In genomic region chr7:112122835-112123234, GRCh38 we compare ENCODE assay signal across 15 cellular contexts.
A peak's percentile ranks its signal among the peaks of the same experiment; 100 is the strongest.
DNase-seq lines count a peak whose midpoint lies in the region; ATAC-seq and TF ChIP-seq lines count a peak whose summit lies in the region.
"Had no signal": no experiment of that assay in that cellular context is flagged by ENCODE, and none has a peak within 500 bp of the region (broad histone marks: within the 10 kb centered on the region; RNA-seq: fewer than 3 reads in every experiment).

No MANE protein-coding gene starts in this region.

- H3K27ac Mint-ChIP-seq in GM23338: no peak overlapping the region
- H3K27ac Mint-ChIP-seq in activated T-helper 2 cell treated with anti-CD3 and anti-CD28 coated beads, Interferon-gamma antibody, Interleukin-2, Interleukin-4, amounts not matched to agents 10 μg/mL and 5 μg/mL and 100 μg/mL, durations not matched to agents 14 hours and 24 hours and 36 hours: no peak overlapping the region
- H3K27ac Mint-ChIP-seq: B cell; CD4-positive, alpha-beta T cell; HFFc6; IgD-negative memory B cell had no signal

- H3K9me3 Mint-ChIP-seq in GM23338: 0 out of 3 replicates have a peak, but pooled peaks cover 3% of the 10 kb centered on the region
- H3K9me3 Mint-ChIP-seq in activated T-helper 2 cell treated with anti-CD3 and anti-CD28 coated beads, Interferon-gamma antibody, Interleukin-2, Interleukin-4, amounts not matched to agents 10 μg/mL and 5 μg/mL and 100 μg/mL, durations not matched to agents 14 hours and 24 hours and 36 hours: no peaks in the 10 kb centered on the region
- H3K9me3 Mint-ChIP-seq: CD4-positive, alpha-beta T cell; HFFc6; IgD-negative memory B cell had no signal

- ATAC-seq in GM23338 (no peak), GM19463 (IDR thresholded peaks at IDR 0.05; ENCODE audit: unreplicated experiment) (no peak)

- no peaks in the 10 kb centered on the region for H3K36me3 ChIP-seq in GM23338 (ENCODE audit: insufficient read depth)
- H3K36me3 ChIP-seq in MM.1S (replicated peaks; ENCODE audit: insufficient read depth, low read length): no peaks in the 10 kb centered on the region
- no peaks in the 10 kb centered on the region for H3K36me3 ChIP-seq in Karpas-422 (ENCODE audit: insufficient read depth, low read length)
- H3K36me3 ChIP-seq: HAP-1 had no signal

- peaks cover 14% of the 10 kb centered on the region for H3K4me1 Mint-ChIP-seq in GM23338
- no peaks in the 10 kb centered on the region for H3K4me1 Mint-ChIP-seq in activated T-helper 2 cell treated with anti-CD3 and anti-CD28 coated beads, Interferon-gamma antibody, Interleukin-2, Interleukin-4, amounts not matched to agents 10 μg/mL and 5 μg/mL and 100 μg/mL, durations not matched to agents 14 hours and 24 hours and 36 hours (ENCODE audit: low read depth)
- H3K4me1 Mint-ChIP-seq: B cell, IgD-negative memory B cell had no signal

- no peak overlapping the region for H3K4me3 ChIP-seq in GM23338
- H3K4me3 ChIP-seq in MM.1S (ENCODE audit: low read length): no peak overlapping the region
- H3K4me3 ChIP-seq in dorsolateral prefrontal cortex: no peak overlapping the region
- H3K4me3 ChIP-seq in Karpas-422 (ENCODE audit: low read length): no peak overlapping the region
- H3K4me3 ChIP-seq: HAP-1 had no signal

- H3K27ac ChIP-seq in GM23338 (ENCODE audit: low read depth) (peak overlapping the region; percentile 17; the same call in 1 of the 2 replicates), MM.1S (ENCODE audit: low read length) (no peak overlapping the region), dorsolateral prefrontal cortex (peak overlapping the region in 44 of 59 donors; percentile 1 to 97 (median 88)), substantia nigra (ENCODE audit: low read depth, low read length, poor library complexity, severe bottlenecking) (peak overlapping the region; percentile 40), Karpas-422 (ENCODE audit: low read length) (no peak overlapping the region)

- intact Hi-C loops in dorsolateral prefrontal cortex (cut with DNase I): no loop called here
- intact Hi-C loops in activated T-helper 2 cell treated with anti-CD3 and anti-CD28 coated beads, Interferon-gamma antibody, Interleukin-2, Interleukin-4, amounts not matched to agents 10 μg/mL and 5 μg/mL and 100 μg/mL, durations not matched to agents 14 hours and 24 hours and 36 hours (cut with micrococcal nuclease): no loop called here

- H2AFZ ChIP-seq in GM23338 (no peak overlapping the region), MM.1S (ENCODE audit: low read length) (no peak overlapping the region), Karpas-422 (ENCODE audit: low read length) (no peak overlapping the region)

- no peak overlapping the region for H3K4me3 Mint-ChIP-seq in GM23338
- H3K4me3 Mint-ChIP-seq in activated T-helper 2 cell treated with anti-CD3 and anti-CD28 coated beads, Interferon-gamma antibody, Interleukin-2, Interleukin-4, amounts not matched to agents 10 μg/mL and 5 μg/mL and 100 μg/mL, durations not matched to agents 14 hours and 24 hours and 36 hours (ENCODE audit: low read depth): no peak overlapping the region
- H3K4me3 Mint-ChIP-seq: B cell; CD4-positive, alpha-beta T cell; HFFc6; IgD-negative memory B cell had no signal

- H3K79me2 ChIP-seq in GM23338 (replicated peaks; ENCODE audit: insufficient read depth) (peaks cover 55% of the 10 kb centered on the region), MM.1S (ENCODE audit: low read length) (peaks cover 79% of the 10 kb centered on the region), Karpas-422 (ENCODE audit: low read length) (no peaks in the 10 kb centered on the region)

- H3K4me2 ChIP-seq in GM23338 (no peak overlapping the region), MM.1S (ENCODE audit: low read depth, low read length) (peak overlapping the region; percentile 28; the same call in 1 of the 2 replicates), Karpas-422 (ENCODE audit: low read depth, low read length, poor library complexity, severe bottlenecking) (no peak overlapping the region)

- no peak overlapping the region for H3K9ac ChIP-seq in MM.1S (ENCODE audit: low read length)
- H3K9ac ChIP-seq in Karpas-422 (ENCODE audit: low read length): no peak overlapping the region

- DNase-seq in GM23338 (ENCODE audit: low spot score) (no peak), MM.1S (no peak), dorsolateral prefrontal cortex (no peak), substantia nigra (lab: John Stamatoyannopoulos, UW) (no peak), Karpas-422 (no peak)
- DNase-seq in activated T-helper 2 cell treated with anti-CD3 and anti-CD28 coated beads, Interferon-gamma antibody, Interleukin-2, Interleukin-4, amounts not matched to agents 10 μg/mL and 5 μg/mL and 100 μg/mL, durations not matched to agents 14 hours and 24 hours and 36 hours (ENCODE audit: low spot score): no peak
- DNase-seq: C1 segment of cervical spinal cord; Calu3; CD4-positive, alpha-beta T cell; DMS79; HFFc6 had no signal

- no peaks in the 10 kb centered on the region for H3K4me1 ChIP-seq in GM23338 (ENCODE audit: insufficient read depth)
- peaks cover 19% of the 10 kb centered on the region for H3K4me1 ChIP-seq in MM.1S (ENCODE audit: low read length)
- no peaks in the 10 kb centered on the region for H3K4me1 ChIP-seq in Karpas-422 (ENCODE audit: low read length)
- H3K4me1 ChIP-seq: HAP-1 had no signal

- H3K27me3 ChIP-seq in GM23338 (ENCODE audit: insufficient read depth) (no peaks in the 10 kb centered on the region), MM.1S (replicated peaks; ENCODE audit: insufficient read depth, low read length) (no peaks in the 10 kb centered on the region), dorsolateral prefrontal cortex (no peaks in the 10 kb centered on the region), Karpas-422 (ENCODE audit: low read length) (no peaks in the 10 kb centered on the region)

- H3K9me2 ChIP-seq in GM23338 (ENCODE audit: insufficient read depth): no peaks in the 10 kb centered on the region; the same call in 1 of the 2 replicates
- no peaks in the 10 kb centered on the region for H3K9me2 ChIP-seq in MM.1S (replicated peaks; ENCODE audit: insufficient read depth, low read length)
- H3K9me2 ChIP-seq in Karpas-422 (replicated peaks; ENCODE audit: insufficient read depth, low read length): no peaks in the 10 kb centered on the region

- TF ChIP-seq CTCF in GM23338 (conservative IDR thresholded peaks at IDR 0.05; ENCODE audit: low read depth in 2 of 2) (no peak), MM.1S (IDR thresholded peaks at IDR 0.05; ENCODE audit: low read length) (no peak), dorsolateral prefrontal cortex (IDR thresholded peaks at IDR 0.05 in 54 of 56, conservative IDR thresholded peaks at IDR 0.05 in 2 of 56; ENCODE audit: low read depth in 1 of 56, partially characterized antibody in 56 of 56) (no peak)

- H3F3A ChIP-seq in GM23338 (replicated peaks; ENCODE audit: low read depth) (no peaks in the 10 kb centered on the region), MM.1S (ENCODE audit: insufficient read depth, low read length) (no peaks in the 10 kb centered on the region)

- H4K20me1 ChIP-seq in GM23338 (replicated peaks; ENCODE audit: insufficient read depth) (no peaks in the 10 kb centered on the region; the same call in 1 of the 2 replicates), MM.1S (ENCODE audit: insufficient read depth, low read length) (no peaks in the 10 kb centered on the region), Karpas-422 (ENCODE audit: insufficient read depth, low read depth, low read length) (no peaks in the 10 kb centered on the region)

- no peaks in the 10 kb centered on the region for H3K9me3 ChIP-seq in MM.1S (replicated peaks; ENCODE audit: insufficient read depth, low read length)
- H3K9me3 ChIP-seq in Karpas-422 (ENCODE audit: low read length): no peaks in the 10 kb centered on the region
- H3K9me3 ChIP-seq: HAP-1 had no signal

- H3K36me3 Mint-ChIP-seq in GM23338 (ENCODE audit: low read depth): peaks cover 5% of the 10 kb centered on the region; the same call in 2 of the 3 replicates
- H3K36me3 Mint-ChIP-seq in activated T-helper 2 cell treated with anti-CD3 and anti-CD28 coated beads, Interferon-gamma antibody, Interleukin-2, Interleukin-4, amounts not matched to agents 10 μg/mL and 5 μg/mL and 100 μg/mL, durations not matched to agents 14 hours and 24 hours and 36 hours (ENCODE audit: low read depth): no peaks in the 10 kb centered on the region

- H3K27me3 Mint-ChIP-seq in GM23338 (ENCODE audit: insufficient read depth, low read depth, poor library complexity): peaks cover 2% of the 10 kb centered on the region
- H3K27me3 Mint-ChIP-seq in activated T-helper 2 cell treated with anti-CD3 and anti-CD28 coated beads, Interferon-gamma antibody, Interleukin-2, Interleukin-4, amounts not matched to agents 10 μg/mL and 5 μg/mL and 100 μg/mL, durations not matched to agents 14 hours and 24 hours and 36 hours (ENCODE audit: low read depth): no peaks in the 10 kb centered on the region
- H3K27me3 Mint-ChIP-seq: CD4-positive, alpha-beta T cell had no signal

Comparison
In these comparisons a context has a peak if more than half of its experiments do, and no peak if none do; other contexts are left out.
1. H3K27ac ChIP-seq: peak in GM23338 (single experiment), dorsolateral prefrontal cortex (44 of 59) and substantia nigra (single experiment); none in MM.1S (single experiment) and Karpas-422 (single experiment).